ENCODE assay signal across 8 cellular contexts in genomic region chr5:163437011-163437308, GRCh38. TPM values are rescaled to one million over a fixed set of nuclear protein-coding genes. Genes with fewer than 3 reads are reported as not detected.
DNase-seq lines count a peak whose midpoint lies in the region; ATAC-seq, FAIRE-seq and TF ChIP-seq lines count a peak whose summit lies in the region.

No MANE protein-coding gene starts in this region.

- peak overlapping the region; percentile 28 for H3K4me3 ChIP-seq in HEK293 (ENCODE audit: low read depth, low read length)
- peak overlapping the region; percentile 22 for H3K4me3 ChIP-seq in iPS-11a (ENCODE audit: low read depth, low read length)

- CTCF ChIA-PET in HEK293 (lab: Yijun Ruan, JAX) = interaction anchor here (1.4 kb wide), 1 partner anchor 37 kb away, joined by 6 read pairs; no protein-coding TSS in a partner anchor
- CTCF ChIA-PET in activated CD4-positive, alpha-beta memory T cell treated with anti-CD3 and anti-CD28 coated beads, Interleukin-2, amount 10 ng/mL, durations not matched to agents 7 days and 5 days (lab: Charles Lee) = interaction anchor here (3.8 kb wide), 1 partner anchor 23 kb away, joined by 32 read pairs; the partner anchor contains the start of genes HMMR and NUDCD2

- H3K36me3 ChIP-seq in HEK293 (ENCODE audit: control insufficient read depth in 2 of 2, insufficient read depth in 1 of 2, low read length in 2 of 2) = peaks cover 17 to 31% of the 10 kb centered on the region in 2 experiments; a peak in 2 of 3 replicates

- no peak overlapping the region for H3K27ac ChIP-seq in HEK293 (ENCODE audit: extremely low read depth, low read depth, low read length)

- H3K9me3 ChIP-seq in HEK293 (ENCODE audit: control insufficient read depth, insufficient read depth, low read depth, low read length) = no peaks in the 10 kb centered on the region

- H3K4me3 Mint-ChIP-seq in activated CD4-positive, alpha-beta memory T cell treated with anti-CD3 and anti-CD28 coated beads, Interleukin-2, amount 10 ng/mL, durations not matched to agents 7 days and 5 days = peak overlapping the region; percentile 86
- H3K4me3 Mint-ChIP-seq in stimulated activated memory B cell treated with anti-CD40 and anti-IgM and Interleukin-4, amounts not matched to agents 10 μg/mL and 1 μg/mL and 100 μg/mL, for 72 hours = peak overlapping the region; percentile 85

- H3K4me1 ChIP-seq in HEK293 (ENCODE audit: control insufficient read depth, insufficient read depth, low read length) = peaks cover 5% of the 10 kb centered on the region; the same call in 1 of the 2 replicates

- H3K36me3 Mint-ChIP-seq in activated CD4-positive, alpha-beta memory T cell treated with anti-CD3 and anti-CD28 coated beads, Interleukin-2, amount 10 ng/mL, durations not matched to agents 7 days and 5 days (ENCODE audit: low read depth) = peaks cover 32% of the 10 kb centered on the region
- peaks cover 5% of the 10 kb centered on the region for H3K36me3 Mint-ChIP-seq in stimulated activated memory B cell treated with anti-CD40 and anti-IgM and Interleukin-4, amounts not matched to agents 10 μg/mL and 1 μg/mL and 100 μg/mL, for 72 hours

- FAIRE-seq in RCC 7860 (lab: Jason Lieb, UNC) = no peak

- no peak for ATAC-seq in stimulated activated memory B cell treated with anti-CD40 and anti-IgM and Interleukin-4, amounts not matched to agents 10 μg/mL and 1 μg/mL and 100 μg/mL, for 72 hours
- ATAC-seq in HG03469 (IDR thresholded peaks at IDR 0.05; ENCODE audit: unreplicated experiment) = no peak

- H3K27ac Mint-ChIP-seq in activated CD4-positive, alpha-beta memory T cell treated with anti-CD3 and anti-CD28 coated beads, Interleukin-2, amount 10 ng/mL, durations not matched to agents 7 days and 5 days = peak overlapping the region; percentile 76
- peak overlapping the region; percentile 83 for H3K27ac Mint-ChIP-seq in stimulated activated memory B cell treated with anti-CD40 and anti-IgM and Interleukin-4, amounts not matched to agents 10 μg/mL and 1 μg/mL and 100 μg/mL, for 72 hours

- DNase-seq in activated CD4-positive, alpha-beta memory T cell treated with anti-CD3 and anti-CD28 coated beads, Interleukin-2, amount 10 ng/mL, durations not matched to agents 7 days and 5 days = no peak
- DNase-seq in nucleus accumbens (lab: John Stamatoyannopoulos, UW) (no peak), RCC 7860 (ENCODE audit: low spot score) (no peak), NCI-H2081 (lab: John Stamatoyannopoulos, UW) (no peak)

- TF ChIP-seq CTCF in HEK293 (tag by site-specific recombination; IDR thresholded peaks at IDR 0.05) = no peak

- no peaks in the 10 kb centered on the region for H3K9me3 Mint-ChIP-seq in activated CD4-positive, alpha-beta memory T cell treated with anti-CD3 and anti-CD28 coated beads, Interleukin-2, amount 10 ng/mL, durations not matched to agents 7 days and 5 days
- H3K9me3 Mint-ChIP-seq in stimulated activated memory B cell treated with anti-CD40 and anti-IgM and Interleukin-4, amounts not matched to agents 10 μg/mL and 1 μg/mL and 100 μg/mL, for 72 hours = no peaks in the 10 kb centered on the region

- POLR2A ChIA-PET in HEK293 (lab: Yijun Ruan, JAX) = interaction anchor here (1.5 to 7.1 kb wide), 6 partner anchors 11 to 69 kb away, joined by 7 to 166 read pairs (median 12); partner anchors contain the start of genes HMMR, MAT2B and NUDCD2
- POLR2A ChIA-PET in activated CD4-positive, alpha-beta memory T cell treated with anti-CD3 and anti-CD28 coated beads, Interleukin-2, amount 10 ng/mL, durations not matched to agents 7 days and 5 days (lab: Charles Lee) = interaction anchor here (1.0 to 8.7 kb wide), 6 partner anchors 21 to 72 kb away, joined by 3 to 385 read pairs (median 14); partner anchors contain the start of genes HMMR, MAT2B and NUDCD2

- H3K4me1 Mint-ChIP-seq in activated CD4-positive, alpha-beta memory T cell treated with anti-CD3 and anti-CD28 coated beads, Interleukin-2, amount 10 ng/mL, durations not matched to agents 7 days and 5 days = peaks cover 44% of the 10 kb centered on the region
- H3K4me1 Mint-ChIP-seq in stimulated activated memory B cell treated with anti-CD40 and anti-IgM and Interleukin-4, amounts not matched to agents 10 μg/mL and 1 μg/mL and 100 μg/mL, for 72 hours = peaks cover 26% of the 10 kb centered on the region

- peaks cover 9% of the 10 kb centered on the region for H3K27me3 Mint-ChIP-seq in activated CD4-positive, alpha-beta memory T cell treated with anti-CD3 and anti-CD28 coated beads, Interleukin-2, amount 10 ng/mL, durations not matched to agents 7 days and 5 days
- no peaks in the 10 kb centered on the region for H3K27me3 Mint-ChIP-seq in stimulated activated memory B cell treated with anti-CD40 and anti-IgM and Interleukin-4, amounts not matched to agents 10 μg/mL and 1 μg/mL and 100 μg/mL, for 72 hours

TF ChIP-seq in HEK293, 187 proteins besides CTCF, POLR2A, EP300 and RAD21:
- 0 out of 2 replicates have a peak, but pooled peaks have one; percentile 31 for TF ChIP-seq ZNF184 (tag by site-specific recombination; IDR thresholded peaks at IDR 0.05)
- TF ChIP-seq, protein P1, sequence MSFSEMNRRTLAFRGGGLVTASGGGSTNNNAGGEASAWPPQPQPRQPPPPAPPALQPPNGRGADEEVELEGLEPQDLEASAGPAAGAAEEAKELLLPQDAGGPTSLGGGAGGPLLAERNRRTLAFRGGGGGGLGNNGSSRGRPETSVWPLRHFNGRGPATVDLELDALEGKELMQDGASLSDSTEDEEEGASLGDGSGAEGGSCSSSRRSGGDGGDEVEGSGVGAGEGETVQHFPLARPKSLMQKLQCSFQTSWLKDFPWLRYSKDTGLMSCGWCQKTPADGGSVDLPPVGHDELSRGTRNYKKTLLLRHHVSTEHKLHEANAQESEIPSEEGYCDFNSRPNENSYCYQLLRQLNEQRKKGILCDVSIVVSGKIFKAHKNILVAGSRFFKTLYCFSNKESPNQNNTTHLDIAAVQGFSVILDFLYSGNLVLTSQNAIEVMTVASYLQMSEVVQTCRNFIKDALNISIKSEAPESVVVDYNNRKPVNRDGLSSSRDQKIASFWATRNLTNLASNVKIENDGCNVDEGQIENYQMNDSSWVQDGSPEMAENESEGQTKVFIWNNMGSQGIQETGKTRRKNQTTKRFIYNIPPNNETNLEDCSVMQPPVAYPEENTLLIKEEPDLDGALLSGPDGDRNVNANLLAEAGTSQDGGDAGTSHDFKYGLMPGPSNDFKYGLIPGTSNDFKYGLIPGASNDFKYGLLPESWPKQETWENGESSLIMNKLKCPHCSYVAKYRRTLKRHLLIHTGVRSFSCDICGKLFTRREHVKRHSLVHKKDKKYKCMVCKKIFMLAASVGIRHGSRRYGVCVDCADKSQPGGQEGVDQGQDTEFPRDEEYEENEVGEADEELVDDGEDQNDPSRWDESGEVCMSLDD (tag by site-specific recombination; IDR thresholded peaks at IDR 0.05) = no peak
- TF ChIP-seq, protein P2, sequence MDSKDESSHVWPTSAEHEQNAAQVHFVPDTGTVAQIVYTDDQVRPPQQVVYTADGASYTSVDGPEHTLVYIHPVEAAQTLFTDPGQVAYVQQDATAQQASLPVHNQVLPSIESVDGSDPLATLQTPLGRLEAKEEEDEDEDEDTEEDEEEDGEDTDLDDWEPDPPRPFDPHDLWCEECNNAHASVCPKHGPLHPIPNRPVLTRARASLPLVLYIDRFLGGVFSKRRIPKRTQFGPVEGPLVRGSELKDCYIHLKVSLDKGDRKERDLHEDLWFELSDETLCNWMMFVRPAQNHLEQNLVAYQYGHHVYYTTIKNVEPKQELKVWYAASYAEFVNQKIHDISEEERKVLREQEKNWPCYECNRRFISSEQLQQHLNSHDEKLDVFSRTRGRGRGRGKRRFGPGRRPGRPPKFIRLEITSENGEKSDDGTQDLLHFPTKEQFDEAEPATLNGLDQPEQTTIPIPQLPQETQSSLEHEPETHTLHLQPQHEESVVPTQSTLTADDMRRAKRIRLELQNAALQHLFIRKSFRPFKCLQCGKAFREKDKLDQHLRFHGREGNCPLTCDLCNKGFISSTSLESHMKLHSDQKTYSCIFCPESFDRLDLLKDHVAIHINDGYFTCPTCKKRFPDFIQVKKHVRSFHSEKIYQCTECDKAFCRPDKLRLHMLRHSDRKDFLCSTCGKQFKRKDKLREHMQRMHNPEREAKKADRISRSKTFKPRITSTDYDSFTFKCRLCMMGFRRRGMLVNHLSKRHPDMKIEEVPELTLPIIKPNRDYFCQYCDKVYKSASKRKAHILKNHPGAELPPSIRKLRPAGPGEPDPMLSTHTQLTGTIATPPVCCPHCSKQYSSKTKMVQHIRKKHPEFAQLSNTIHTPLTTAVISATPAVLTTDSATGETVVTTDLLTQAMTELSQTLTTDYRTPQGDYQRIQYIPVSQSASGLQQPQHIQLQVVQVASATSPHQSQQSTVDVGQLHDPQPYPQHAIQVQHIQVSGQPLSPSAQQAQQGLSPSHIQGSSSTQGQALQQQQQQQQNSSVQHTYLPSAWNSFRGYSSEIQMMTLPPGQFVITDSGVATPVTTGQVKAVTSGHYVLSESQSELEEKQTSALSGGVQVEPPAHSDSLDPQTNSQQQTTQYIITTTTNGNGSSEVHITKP (tag by site-specific recombination; IDR thresholded peaks at IDR 0.05) = peak; percentile 83; the same call in 1 of the 2 replicates
- peak; percentile 51; the same call in 1 of the 2 replicates for TF ChIP-seq GLIS1 (tag by site-specific recombination; IDR thresholded peaks at IDR 0.05)
- TF ChIP-seq ZNF555 (tag by site-specific recombination; conservative IDR thresholded peaks at IDR 0.05) = no peak
- TF ChIP-seq MZF1 (tag by site-specific recombination; IDR thresholded peaks at IDR 0.05; ENCODE audit: borderline replicate concordance) = no peak
- TF ChIP-seq ZNF335 (tag by site-specific recombination; conservative IDR thresholded peaks at IDR 0.05) = peak; percentile 74
- TF ChIP-seq ZNF571 (tag by site-specific recombination; IDR thresholded peaks at IDR 0.05) = no peak

RNA-seq across cellular contexts. Expression of gene CCNG1, which starts 0.4 kb away (rescaled TPM):
- total RNA-seq in activated CD4-positive, alpha-beta memory T cell treated with anti-CD3 and anti-CD28 coated beads, Interleukin-2, amount 10 ng/mL, durations not matched to agents 7 days and 5 days = 100 to 1,000 TPM; 143 to 154 TPM

RNA-seq across cellular contexts. Expression of gene NUDCD2, which starts 22.9 kb away (rescaled TPM):
- 10 to 100 TPM; 36.0 to 39.3 TPM for total RNA-seq in activated CD4-positive, alpha-beta memory T cell treated with anti-CD3 and anti-CD28 coated beads, Interleukin-2, amount 10 ng/mL, durations not matched to agents 7 days and 5 days

RNA-seq across cellular contexts. Expression of gene HMMR, which starts 23.5 kb away (rescaled TPM):
- 10 to 100 TPM; 74.7 to 75.7 TPM for total RNA-seq in activated CD4-positive, alpha-beta memory T cell treated with anti-CD3 and anti-CD28 coated beads, Interleukin-2, amount 10 ng/mL, durations not matched to agents 7 days and 5 days
